25 cellular contexts compared by ENCODE assay signal in genomic region chr15:42728562-42728961, GRCh38. TPM values are rescaled to one million over a fixed set of nuclear protein-coding genes. Genes with fewer than 3 reads are reported as not detected.
A peak's percentile ranks its signal among the peaks of the same experiment; 100 is the strongest.
DNase-seq lines count a peak whose midpoint lies in the region; ATAC-seq and TF ChIP-seq lines count a peak whose summit lies in the region.
"Had no signal": no experiment of that assay in that cellular context is flagged by ENCODE, and none has a peak within 500 bp of the region (broad histone marks: within the 10 kb centered on the region; RNA-seq: fewer than 3 reads in every experiment).

No MANE protein-coding gene starts in this region.

- ATAC-seq in GM23338 (peak; percentile 28), HG03175 (IDR thresholded peaks at IDR 0.05; ENCODE audit: unreplicated experiment) (no peak), HG03571 (IDR thresholded peaks at IDR 0.05; ENCODE audit: unreplicated experiment) (no peak)
- ATAC-seq: activated CD4-positive, CD25-positive, alpha-beta regulatory T cell treated with anti-CD3 and anti-CD28 coated beads, Interleukin-2, amount 50 U/mL, for 24 hours; activated T-helper 17 cell treated with anti-CD3 and anti-CD28 coated beads, Interleukin-2, amount 50 U/mL, for 72 hours; natural killer cell; pancreas had no signal

- H3K4me1 Mint-ChIP-seq in GM23338 (peaks cover 24% of the 10 kb centered on the region), osteocyte (ENCODE audit: unreplicated experiment) (no peaks in the 10 kb centered on the region)
- H3K4me1 Mint-ChIP-seq: CD14-positive monocyte had no signal

- H2AFZ ChIP-seq in GM23338 = no peak overlapping the region

- H3K79me2 ChIP-seq in GM23338 (replicated peaks; ENCODE audit: insufficient read depth) = no peaks in the 10 kb centered on the region

- H3K27me3 Mint-ChIP-seq in GM23338 (ENCODE audit: insufficient read depth, low read depth, poor library complexity) (peaks cover 5% of the 10 kb centered on the region), osteocyte (ENCODE audit: unreplicated experiment) (no peaks in the 10 kb centered on the region)
- H3K27me3 Mint-ChIP-seq: activated CD4-positive, alpha-beta memory T cell treated with anti-CD3 and anti-CD28 coated beads for 36 hours; activated naive CD8-positive, alpha-beta T cell; activated T-helper 17 cell treated with anti-CD3 and anti-CD28 coated beads, Interleukin-2, amount 50 U/mL, for 72 hours had no signal

- H3K4me3 ChIP-seq in GM23338 (no peak overlapping the region), dorsolateral prefrontal cortex (no peak overlapping the region)
- H3K4me3 ChIP-seq: ascending aorta, pancreas, upper lobe of left lung had no signal

- peak overlapping the region; percentile 45; the same call in 1 of the 2 replicates for H3K27ac ChIP-seq in GM23338 (ENCODE audit: low read depth)
- H3K27ac ChIP-seq in dorsolateral prefrontal cortex = peak overlapping the region in 45 of 59 donors; percentile 0 to 83 (median 57)
- H3K27ac ChIP-seq: ascending aorta, pancreas, upper lobe of left lung had no signal

- H4K20me1 ChIP-seq in GM23338 (replicated peaks; ENCODE audit: insufficient read depth) = no peaks in the 10 kb centered on the region; the same call in none of the 2 replicates

- no peaks in the 10 kb centered on the region; the same call in 1 of the 2 replicates for H3K4me1 ChIP-seq in GM23338 (ENCODE audit: insufficient read depth)
- H3K4me1 ChIP-seq: ascending aorta, pancreas had no signal

- no peak overlapping the region; the same call in 1 of the 2 replicates for H3K27ac Mint-ChIP-seq in GM23338
- H3K27ac Mint-ChIP-seq in osteocyte (ENCODE audit: unreplicated experiment) = no peak overlapping the region
- H3K27ac Mint-ChIP-seq: activated CD4-positive, alpha-beta memory T cell treated with anti-CD3 and anti-CD28 coated beads for 36 hours; activated naive CD8-positive, alpha-beta T cell; activated T-helper 17 cell treated with anti-CD3 and anti-CD28 coated beads, Interleukin-2, amount 50 U/mL, for 72 hours; natural killer cell had no signal

- 0 out of 2 replicates have a peak, but pooled peaks cover 4% of the 10 kb centered on the region for H3F3A ChIP-seq in GM23338 (replicated peaks; ENCODE audit: low read depth)

- DNase-seq in GM23338 (ENCODE audit: low spot score) (no peak), NCI-H2171 treated with DMSO at 0.1 percent for 48 hours (lab: John Stamatoyannopoulos, UW) (peak; percentile 34), dorsolateral prefrontal cortex (peak in 6 of 10 donors; percentile 38 to 69 (median 63)), osteocyte (ENCODE audit: extremely low spot score, unreplicated experiment) (peak; percentile 77)
- DNase-seq in activated CD4-positive, alpha-beta T cell treated with anti-CD3 and anti-CD28 coated beads, Interleukin-2, amount 50 U/mL, for 4 hours = no peak
- DNase-seq: activated CD4-positive, alpha-beta memory T cell treated with anti-CD3 and anti-CD28 coated beads for 36 hours; activated CD8-positive, alpha-beta memory T cell treated with anti-CD3 and anti-CD28 coated beads, Interleukin-2, amount 50 U/mL, for 4 hours; cerebellar nuclear complex; islet precursor cell; Karpas-422; natural killer cell; NCI-H1436 treated with DMSO at 0.1 percent for 48 hours; NCI-H524 treated with DMSO at 0.1 percent for 48 hours; NK-92 treated with Interleukin-12 subunit alpha and Interleukin-12 subunit beta, amount 100 ng/mL, for 24 hours; SHP77 treated with DMSO at 0.1 percent for 48 hours; stimulated activated CD4-positive, alpha-beta T cell treated with anti-CD3 and anti-CD28 coated beads, Interleukin-4, amount 100 ng/mL, for 1 hour had no signal

- H3K36me3 ChIP-seq in GM23338 (ENCODE audit: insufficient read depth) = peaks cover 26% of the 10 kb centered on the region

- H3K4me2 ChIP-seq in GM23338 = no peak overlapping the region

- H3K36me3 Mint-ChIP-seq in GM23338 (ENCODE audit: low read depth) = peaks cover 63% of the 10 kb centered on the region
- peaks cover 34% of the 10 kb centered on the region for H3K36me3 Mint-ChIP-seq in osteocyte (ENCODE audit: unreplicated experiment)

- TF ChIP-seq CTCF in GM23338 (conservative IDR thresholded peaks at IDR 0.05; ENCODE audit: low read depth in 2 of 2) (no peak), dorsolateral prefrontal cortex (IDR thresholded peaks at IDR 0.05 in 54 of 56, conservative IDR thresholded peaks at IDR 0.05 in 2 of 56; ENCODE audit: low read depth in 1 of 56, partially characterized antibody in 56 of 56) (no peak), osteocyte (IDR thresholded peaks at IDR 0.05) (no peak)

- no peaks in the 10 kb centered on the region for H3K27me3 ChIP-seq in GM23338 (ENCODE audit: insufficient read depth)
- no peaks in the 10 kb centered on the region for H3K27me3 ChIP-seq in dorsolateral prefrontal cortex
- H3K27me3 ChIP-seq: ascending aorta, pancreas, upper lobe of left lung had no signal

- H3K9me3 Mint-ChIP-seq in GM23338 (no peaks in the 10 kb centered on the region), osteocyte (ENCODE audit: unreplicated experiment) (no peaks in the 10 kb centered on the region)
- H3K9me3 Mint-ChIP-seq: activated CD4-positive, alpha-beta memory T cell treated with anti-CD3 and anti-CD28 coated beads for 36 hours; activated T-helper 17 cell treated with anti-CD3 and anti-CD28 coated beads, Interleukin-2, amount 50 U/mL, for 72 hours; CD14-positive monocyte; natural killer cell had no signal

- H3K4me3 Mint-ChIP-seq in GM23338 (no peak overlapping the region), osteocyte (ENCODE audit: unreplicated experiment) (no peak overlapping the region)
- H3K4me3 Mint-ChIP-seq: activated CD4-positive, alpha-beta memory T cell treated with anti-CD3 and anti-CD28 coated beads for 36 hours; activated naive CD8-positive, alpha-beta T cell; activated T-helper 17 cell treated with anti-CD3 and anti-CD28 coated beads, Interleukin-2, amount 50 U/mL, for 72 hours; CD14-positive monocyte; natural killer cell had no signal

- no peaks in the 10 kb centered on the region for H3K9me2 ChIP-seq in GM23338 (ENCODE audit: insufficient read depth)

- intact Hi-C loops in dorsolateral prefrontal cortex (cut with DNase I) = no loop called here

TF ChIP-seq in GM23338, 12 proteins besides CTCF, POLR2A, EP300 and RAD21 (continues in another document):
- no peak for TF ChIP-seq EZH2 (IDR thresholded peaks at IDR 0.05; ENCODE audit: low read depth, unreplicated experiment)
- TF ChIP-seq, protein P1, sequence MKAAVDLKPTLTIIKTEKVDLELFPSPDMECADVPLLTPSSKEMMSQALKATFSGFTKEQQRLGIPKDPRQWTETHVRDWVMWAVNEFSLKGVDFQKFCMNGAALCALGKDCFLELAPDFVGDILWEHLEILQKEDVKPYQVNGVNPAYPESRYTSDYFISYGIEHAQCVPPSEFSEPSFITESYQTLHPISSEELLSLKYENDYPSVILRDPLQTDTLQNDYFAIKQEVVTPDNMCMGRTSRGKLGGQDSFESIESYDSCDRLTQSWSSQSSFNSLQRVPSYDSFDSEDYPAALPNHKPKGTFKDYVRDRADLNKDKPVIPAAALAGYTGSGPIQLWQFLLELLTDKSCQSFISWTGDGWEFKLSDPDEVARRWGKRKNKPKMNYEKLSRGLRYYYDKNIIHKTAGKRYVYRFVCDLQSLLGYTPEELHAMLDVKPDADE (IDR thresholded peaks at IDR 0.05) = no peak
- TF ChIP-seq ZNF331 (CRISPR knock-in tag; IDR thresholded peaks at IDR 0.05; ENCODE audit: low read depth) = no peak

RNA-seq across cellular contexts. Expression of gene CDAN1, which starts 8.4 kb away (rescaled TPM):
- 14.7 and 15.8 TPM in 2 replicates for total RNA-seq in GM23338 (2014; rRNA removed; shearing (Covaris generic))
- polyA plus RNA-seq in GM23338 (2016; fragmentation: Nextera tagmentation; extraction: Ambion mirVana) = 6.0 and 6.6 TPM in 2 replicates
- 10 to 100 TPM in 119 of 120 experiments, 1 to 10 TPM in 1; 9.5 to 35.4 (median 18.6) TPM for total RNA-seq in dorsolateral prefrontal cortex
- 15.6 and 24.0 TPM in 2 replicates for total RNA-seq in osteocyte

Comparison
In these comparisons a context has a peak if more than half of its experiments do, and no peak if none do; other contexts are left out.
1. DNase-seq: peak in NCI-H2171 treated with DMSO at 0.1 percent for 48 hours (single experiment), dorsolateral prefrontal cortex (6 of 10) and osteocyte (single experiment); none in GM23338 (single experiment) and activated CD4-positive, alpha-beta T cell treated with anti-CD3 and anti-CD28 coated beads, Interleukin-2, amount 50 U/mL, for 4 hours (0 of 2).